14 cellular contexts compared by ENCODE assay signal in the genomic region with DNA sequence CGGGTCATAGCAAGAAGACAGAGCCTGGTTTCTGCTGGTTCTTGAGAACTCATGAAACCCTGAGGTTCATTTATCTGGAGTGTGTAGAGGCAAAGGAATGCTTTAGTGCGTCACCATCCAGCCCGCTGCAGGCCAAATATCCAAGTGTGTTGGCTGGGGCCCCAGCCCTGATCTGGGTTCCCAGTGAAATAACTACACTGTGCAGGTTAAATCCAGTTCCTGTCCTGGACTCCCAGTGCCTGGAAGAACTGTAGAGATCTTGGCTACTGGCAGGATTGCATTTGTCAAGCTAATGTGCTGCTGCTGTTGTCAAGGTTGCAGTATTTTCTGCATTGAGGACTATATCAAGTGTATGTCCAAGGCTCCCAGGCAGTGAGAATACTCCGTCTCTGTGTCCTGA.
DNase-seq lines count a peak whose midpoint lies in the region; ATAC-seq and TF ChIP-seq lines count a peak whose summit lies in the region.
"Had no signal": no experiment of that assay in that cellular context is flagged by ENCODE, and none has a peak within 500 bp of the region (broad histone marks: within the 10 kb centered on the region; RNA-seq: fewer than 3 reads in every experiment).

No MANE protein-coding gene starts in this region.

- H3K4me3 ChIP-seq in fibroblast of pulmonary artery (replicated peaks; ENCODE audit: low read depth, low read length), result no peak overlapping the region
- H3K4me3 ChIP-seq: BLaER1 treated with 17β-estradiol and CSF1 and Interleukin-3, amounts not matched to agents 10 nM and 100 nM had no signal

- ATAC-seq in GM19328 (IDR thresholded peaks at IDR 0.05; ENCODE audit: unreplicated experiment), result no peak
- ATAC-seq in HG03457 (IDR thresholded peaks at IDR 0.05; ENCODE audit: unreplicated experiment), result no peak
- ATAC-seq: naive thymus-derived CD8-positive, alpha-beta T cell; Panc1 had no signal

- DNase-seq in amygdala (lab: John Stamatoyannopoulos, UW) (peak in 35 of 56 donors; percentile 5 to 78 (median 36)), fibroblast of pulmonary artery (ENCODE audit: low read depth) (peak; percentile 45), midbrain (lab: John Stamatoyannopoulos, UW) (peak; percentile 53), NCI-H510A treated with DMSO at 0.1 percent for 48 hours (lab: John Stamatoyannopoulos, UW) (no peak), UCSD-AML1 (lab: John Stamatoyannopoulos, UW; ENCODE audit: unreplicated experiment) (no peak)
- DNase-seq: activated naive CD4-positive, alpha-beta T cell treated with anti-CD3 and anti-CD28 coated beads, Interleukin-2, amount 10 ng/mL, durations not matched to agents 7 days and 5 days; naive thymus-derived CD8-positive, alpha-beta T cell; NCI-H1048; stimulated activated CD8-positive, alpha-beta memory T cell treated with anti-CD3 and anti-CD28 coated beads, Interleukin-4, amount 100 ng/mL, for 48 hours had no signal

- H3K27ac ChIP-seq in temporal lobe (ENCODE audit: low read depth, low read length), result peak overlapping the region; percentile 8
- H3K27ac ChIP-seq: BLaER1 treated with 17β-estradiol and CSF1 and Interleukin-3, amounts not matched to agents 10 nM and 100 nM had no signal

- TF ChIP-seq CTCF in fibroblast of pulmonary artery (IDR thresholded peaks at IDR 0.05; ENCODE audit: low read length, missing control alignments), result no peak

Comparison
In these comparisons a context has a peak if more than half of its experiments do, and no peak if none do; other contexts are left out.
1. DNase-seq: peak in amygdala (35 of 56), fibroblast of pulmonary artery (single experiment) and midbrain (single experiment); none in NCI-H510A treated with DMSO at 0.1 percent for 48 hours (single experiment) and UCSD-AML1 (single experiment).